In genomic region chr7:4641667-4642467, GRCh38 we compare ENCODE assay signal across 1 cellular context.
A peak's percentile ranks its signal among the peaks of the same experiment; 100 is the strongest.
TF ChIP-seq lines count a peak whose summit lies in the region.

No MANE protein-coding gene starts in this region.

TF ChIP-seq in IMR-90, 13 proteins besides CTCF, POLR2A, EP300 and RAD21:
- TF ChIP-seq MAFK (IDR thresholded peaks at IDR 0.05; ENCODE audit: low read depth, low read length) (no peak), MAZ (IDR thresholded peaks at IDR 0.05; ENCODE audit: borderline replicate concordance, low read depth, low read length) (peak; percentile 68; the same call in 1 of the 2 replicates), ELK1 (IDR thresholded peaks at IDR 0.05; ENCODE audit: borderline replicate concordance, low read depth, low read length) (no peak), MXI1 (IDR thresholded peaks at IDR 0.05; ENCODE audit: borderline replicate concordance, low read depth, low read length) (peak; percentile 100), NFE2L2 (IDR thresholded peaks at IDR 0.05; ENCODE audit: low read depth, low read length) (no peak), RFX5 (IDR thresholded peaks at IDR 0.05; ENCODE audit: low read depth, low read length) (no peak), CHD1 (IDR thresholded peaks at IDR 0.05; ENCODE audit: low read depth, low read length) (0 out of 2 replicates have a peak, but pooled peaks have one; percentile 64), SMC3 (IDR thresholded peaks at IDR 0.05; ENCODE audit: low read depth, low read length) (peak; percentile 43), RCOR1 (IDR thresholded peaks at IDR 0.05; ENCODE audit: insufficient replicate concordance, low read length) (peak; percentile 89), FOS (IDR thresholded peaks at IDR 0.05; ENCODE audit: low read depth, low read length) (peak; percentile 65), CEBPB (IDR thresholded peaks at IDR 0.05; ENCODE audit: low read depth, low read length) (0 out of 2 replicates have a peak, but pooled peaks have one; percentile 44), USF2 (IDR thresholded peaks at IDR 0.05; ENCODE audit: low read depth, low read length) (peak; percentile 98), BHLHE40 (IDR thresholded peaks at IDR 0.05; ENCODE audit: low read depth, low read length) (peak; percentile 79; the same call in 1 of the 2 replicates)
